1 cellular context compared by ENCODE assay signal in the genomic region with DNA sequence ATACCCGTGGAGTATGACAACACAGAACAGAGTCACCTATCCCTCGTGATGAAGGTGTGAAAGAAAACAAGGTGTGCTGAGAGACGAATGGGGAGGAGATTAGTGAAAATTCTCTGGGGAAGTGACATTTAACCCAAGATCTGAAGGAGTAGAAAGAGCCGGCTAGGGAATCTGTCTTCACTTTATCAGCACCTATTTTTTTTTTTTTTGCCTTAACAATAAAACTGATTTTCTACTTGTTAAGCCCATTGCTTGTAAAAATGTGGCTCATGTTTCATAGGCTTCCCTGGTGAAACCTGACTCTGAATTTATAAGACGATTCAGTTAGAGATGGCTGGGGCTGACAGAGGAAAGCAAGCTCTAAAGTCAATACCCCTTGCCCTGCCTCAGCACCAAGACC.
A peak's percentile ranks its signal among the peaks of the same experiment; 100 is the strongest.
TF ChIP-seq lines count a peak whose summit lies in the region.

No MANE protein-coding gene starts in this region.

TF ChIP-seq in HEK293, 187 proteins besides CTCF, POLR2A, EP300 and RAD21 (continued from another document and continues in another):
- TF ChIP-seq, protein P1, sequence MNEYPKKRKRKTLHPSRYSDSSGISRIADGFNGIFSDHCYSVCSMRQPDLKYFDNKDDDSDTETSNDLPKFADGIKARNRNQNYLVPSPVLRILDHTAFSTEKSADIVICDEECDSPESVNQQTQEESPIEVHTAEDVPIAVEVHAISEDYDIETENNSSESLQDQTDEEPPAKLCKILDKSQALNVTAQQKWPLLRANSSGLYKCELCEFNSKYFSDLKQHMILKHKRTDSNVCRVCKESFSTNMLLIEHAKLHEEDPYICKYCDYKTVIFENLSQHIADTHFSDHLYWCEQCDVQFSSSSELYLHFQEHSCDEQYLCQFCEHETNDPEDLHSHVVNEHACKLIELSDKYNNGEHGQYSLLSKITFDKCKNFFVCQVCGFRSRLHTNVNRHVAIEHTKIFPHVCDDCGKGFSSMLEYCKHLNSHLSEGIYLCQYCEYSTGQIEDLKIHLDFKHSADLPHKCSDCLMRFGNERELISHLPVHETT (tag by site-specific recombination; IDR thresholded peaks at IDR 0.05) = peak; percentile 80; the same call in 1 of the 2 replicates
- peak; percentile 89; the same call in 1 of the 2 replicates for TF ChIP-seq ZNF843 (tag by site-specific recombination; IDR thresholded peaks at IDR 0.05)
- TF ChIP-seq PBX3 (CRISPR knock-in tag; IDR thresholded peaks at IDR 0.05) = no peak
- 0 out of 2 replicates have a peak, but pooled peaks have one; percentile 4 for TF ChIP-seq ZNF146 (tag by site-specific recombination; IDR thresholded peaks at IDR 0.05)
- TF ChIP-seq ZNF549 (tag by site-specific recombination; IDR thresholded peaks at IDR 0.05) = no peak
- TF ChIP-seq, protein P2, sequence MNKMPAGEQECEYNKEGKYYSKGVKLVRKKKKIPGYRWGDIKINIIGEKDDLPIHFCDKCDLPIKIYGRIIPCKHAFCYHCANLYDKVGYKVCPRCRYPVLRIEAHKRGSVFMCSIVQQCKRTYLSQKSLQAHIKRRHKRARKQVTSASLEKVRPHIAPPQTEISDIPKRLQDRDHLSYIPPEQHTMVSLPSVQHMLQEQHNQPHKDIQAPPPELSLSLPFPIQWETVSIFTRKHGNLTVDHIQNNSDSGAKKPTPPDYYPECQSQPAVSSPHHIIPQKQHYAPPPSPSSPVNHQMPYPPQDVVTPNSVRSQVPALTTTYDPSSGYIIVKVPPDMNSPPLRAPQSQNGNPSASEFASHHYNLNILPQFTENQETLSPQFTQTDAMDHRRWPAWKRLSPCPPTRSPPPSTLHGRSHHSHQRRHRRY (tag by site-specific recombination; IDR thresholded peaks at IDR 0.05) = no peak
- peak; percentile 77 for TF ChIP-seq GLIS1 (tag by site-specific recombination; IDR thresholded peaks at IDR 0.05)
- no peak for TF ChIP-seq ZBTB48 (tag by site-specific recombination; IDR thresholded peaks at IDR 0.05)
- no peak for TF ChIP-seq SP2 (tag by site-specific recombination; IDR thresholded peaks at IDR 0.05)
- 0 out of 2 replicates have a peak, but pooled peaks have one; percentile 49 for TF ChIP-seq MZF1 (tag by site-specific recombination; IDR thresholded peaks at IDR 0.05; ENCODE audit: borderline replicate concordance)
- TF ChIP-seq ZSCAN30 (tag by site-specific recombination; IDR thresholded peaks at IDR 0.05) = no peak
- TF ChIP-seq, protein P3, sequence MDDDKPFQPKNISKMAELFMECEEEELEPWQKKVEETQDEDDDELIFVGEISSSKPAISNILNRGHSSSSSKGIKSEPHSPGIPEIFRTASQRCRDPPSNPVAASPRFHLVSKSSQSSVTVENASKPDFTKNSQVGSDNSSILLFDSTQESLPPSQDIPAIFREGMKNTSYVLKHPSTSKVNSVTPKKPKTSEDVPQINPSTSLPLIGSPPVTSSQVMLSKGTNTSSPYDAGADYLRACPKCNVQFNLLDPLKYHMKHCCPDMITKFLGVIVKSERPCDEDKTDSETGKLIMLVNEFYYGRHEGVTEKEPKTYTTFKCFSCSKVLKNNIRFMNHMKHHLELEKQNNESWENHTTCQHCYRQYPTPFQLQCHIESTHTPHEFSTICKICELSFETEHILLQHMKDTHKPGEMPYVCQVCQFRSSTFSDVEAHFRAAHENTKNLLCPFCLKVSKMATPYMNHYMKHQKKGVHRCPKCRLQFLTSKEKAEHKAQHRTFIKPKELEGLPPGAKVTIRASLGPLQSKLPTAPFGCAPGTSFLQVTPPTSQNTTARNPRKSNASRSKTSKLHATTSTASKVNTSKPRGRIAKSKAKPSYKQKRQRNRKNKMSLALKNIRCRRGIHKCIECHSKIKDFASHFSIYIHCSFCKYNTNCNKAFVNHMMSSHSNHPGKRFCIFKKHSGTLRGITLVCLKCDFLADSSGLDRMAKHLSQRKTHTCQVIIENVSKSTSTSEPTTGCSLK (tag by site-specific recombination; IDR thresholded peaks at IDR 0.05) = no peak
- TF ChIP-seq, protein P4, sequence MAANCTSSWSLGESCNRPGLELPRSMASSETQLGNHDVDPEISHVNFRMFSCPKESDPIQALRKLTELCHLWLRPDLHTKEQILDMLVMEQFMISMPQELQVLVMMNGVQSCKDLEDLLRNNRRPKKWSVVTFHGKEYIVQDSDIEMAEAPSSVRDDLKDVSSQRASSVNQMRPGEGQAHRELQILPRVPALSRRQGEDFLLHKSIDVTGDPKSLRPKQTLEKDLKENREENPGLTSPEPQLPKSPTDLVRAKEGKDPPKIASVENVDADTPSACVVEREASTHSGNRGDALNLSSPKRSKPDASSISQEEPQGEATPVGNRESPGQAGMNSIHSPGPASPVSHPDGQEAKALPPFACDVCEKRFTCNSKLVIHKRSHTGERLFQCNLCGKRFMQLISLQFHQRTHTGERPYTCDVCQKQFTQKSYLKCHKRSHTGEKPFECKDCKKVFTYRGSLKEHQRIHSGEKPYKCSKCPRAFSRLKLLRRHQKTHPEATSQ (tag by site-specific recombination; IDR thresholded peaks at IDR 0.05) = no peak
- TF ChIP-seq ZEB2 (tag by site-specific recombination; IDR thresholded peaks at IDR 0.05) = no peak; the same call in 1 of the 2 replicates
- no peak for TF ChIP-seq ZNF610 (tag by site-specific recombination; IDR thresholded peaks at IDR 0.05; ENCODE audit: borderline replicate concordance)
- no peak for TF ChIP-seq MEIS1 (CRISPR knock-in tag; IDR thresholded peaks at IDR 0.05; ENCODE audit: borderline replicate concordance)
- TF ChIP-seq, protein P5, sequence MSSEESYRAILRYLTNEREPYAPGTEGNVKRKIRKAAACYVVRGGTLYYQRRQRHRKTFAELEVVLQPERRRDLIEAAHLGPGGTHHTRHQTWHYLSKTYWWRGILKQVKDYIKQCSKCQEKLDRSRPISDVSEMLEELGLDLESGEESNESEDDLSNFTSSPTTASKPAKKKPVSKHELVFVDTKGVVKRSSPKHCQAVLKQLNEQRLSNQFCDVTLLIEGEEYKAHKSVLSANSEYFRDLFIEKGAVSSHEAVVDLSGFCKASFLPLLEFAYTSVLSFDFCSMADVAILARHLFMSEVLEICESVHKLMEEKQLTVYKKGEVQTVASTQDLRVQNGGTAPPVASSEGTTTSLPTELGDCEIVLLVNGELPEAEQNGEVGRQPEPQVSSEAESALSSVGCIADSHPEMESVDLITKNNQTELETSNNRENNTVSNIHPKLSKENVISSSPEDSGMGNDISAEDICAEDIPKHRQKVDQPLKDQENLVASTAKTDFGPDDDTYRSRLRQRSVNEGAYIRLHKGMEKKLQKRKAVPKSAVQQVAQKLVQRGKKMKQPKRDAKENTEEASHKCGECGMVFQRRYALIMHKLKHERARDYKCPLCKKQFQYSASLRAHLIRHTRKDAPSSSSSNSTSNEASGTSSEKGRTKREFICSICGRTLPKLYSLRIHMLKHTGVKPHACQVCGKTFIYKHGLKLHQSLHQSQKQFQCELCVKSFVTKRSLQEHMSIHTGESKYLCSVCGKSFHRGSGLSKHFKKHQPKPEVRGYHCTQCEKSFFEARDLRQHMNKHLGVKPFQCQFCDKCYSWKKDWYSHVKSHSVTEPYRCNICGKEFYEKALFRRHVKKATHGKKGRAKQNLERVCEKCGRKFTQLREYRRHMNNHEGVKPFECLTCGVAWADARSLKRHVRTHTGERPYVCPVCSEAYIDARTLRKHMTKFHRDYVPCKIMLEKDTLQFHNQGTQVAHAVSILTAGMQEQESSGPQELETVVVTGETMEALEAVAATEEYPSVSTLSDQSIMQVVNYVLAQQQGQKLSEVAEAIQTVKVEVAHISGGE (tag by site-specific recombination; conservative IDR thresholded peaks at IDR 0.05; ENCODE audit: low read depth) = no peak
- TF ChIP-seq ZNF211 (tag by site-specific recombination; IDR thresholded peaks at IDR 0.05; ENCODE audit: low read depth) = no peak
- TF ChIP-seq ZNF660 (tag by site-specific recombination; IDR thresholded peaks at IDR 0.05) = no peak
- TF ChIP-seq PRDM6 (tag by site-specific recombination; IDR thresholded peaks at IDR 0.05) = peak; percentile 96
- TF ChIP-seq ZNF138 (tag by site-specific recombination; IDR thresholded peaks at IDR 0.05; ENCODE audit: borderline replicate concordance) = no peak
- TF ChIP-seq, protein P6, sequence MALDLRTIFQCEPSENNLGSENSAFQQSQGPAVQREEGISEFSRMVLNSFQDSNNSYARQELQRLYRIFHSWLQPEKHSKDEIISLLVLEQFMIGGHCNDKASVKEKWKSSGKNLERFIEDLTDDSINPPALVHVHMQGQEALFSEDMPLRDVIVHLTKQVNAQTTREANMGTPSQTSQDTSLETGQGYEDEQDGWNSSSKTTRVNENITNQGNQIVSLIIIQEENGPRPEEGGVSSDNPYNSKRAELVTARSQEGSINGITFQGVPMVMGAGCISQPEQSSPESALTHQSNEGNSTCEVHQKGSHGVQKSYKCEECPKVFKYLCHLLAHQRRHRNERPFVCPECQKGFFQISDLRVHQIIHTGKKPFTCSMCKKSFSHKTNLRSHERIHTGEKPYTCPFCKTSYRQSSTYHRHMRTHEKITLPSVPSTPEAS (tag by site-specific recombination; IDR thresholded peaks at IDR 0.05) = no peak
- peak; percentile 96 for TF ChIP-seq TCF7L2 (IDR thresholded peaks at IDR 0.05; ENCODE audit: borderline replicate concordance, low read depth, low read length)
- no peak for TF ChIP-seq ZSCAN16 (tag by site-specific recombination; IDR thresholded peaks at IDR 0.05)
- no peak for TF ChIP-seq ZNF548 (tag by site-specific recombination; IDR thresholded peaks at IDR 0.05)
- TF ChIP-seq REPIN1 (tag by site-specific recombination; IDR thresholded peaks at IDR 0.05; ENCODE audit: low read depth) = no peak
- no peak for TF ChIP-seq ZBTB17 (tag by site-specific recombination; IDR thresholded peaks at IDR 0.05)
- no peak for TF ChIP-seq ZNF350 (tag by site-specific recombination; IDR thresholded peaks at IDR 0.05)
- no peak for TF ChIP-seq ZFP3 (tag by site-specific recombination; IDR thresholded peaks at IDR 0.05; ENCODE audit: low read depth)
- no peak for TF ChIP-seq ZIC2 (tag by site-specific recombination; IDR thresholded peaks at IDR 0.05)
- TF ChIP-seq ZNF121 (tag by site-specific recombination; IDR thresholded peaks at IDR 0.05) = no peak
- no peak for TF ChIP-seq KLF1 (tag by site-specific recombination; IDR thresholded peaks at IDR 0.05)
- no peak for TF ChIP-seq ZFP41 (tag by site-specific recombination; IDR thresholded peaks at IDR 0.05; ENCODE audit: borderline replicate concordance)
- peak; percentile 65 for TF ChIP-seq ZNF423 (tag by site-specific recombination; IDR thresholded peaks at IDR 0.05)
- TF ChIP-seq ZNF112 (tag by site-specific recombination; IDR thresholded peaks at IDR 0.05) = no peak
- TF ChIP-seq, protein P7, sequence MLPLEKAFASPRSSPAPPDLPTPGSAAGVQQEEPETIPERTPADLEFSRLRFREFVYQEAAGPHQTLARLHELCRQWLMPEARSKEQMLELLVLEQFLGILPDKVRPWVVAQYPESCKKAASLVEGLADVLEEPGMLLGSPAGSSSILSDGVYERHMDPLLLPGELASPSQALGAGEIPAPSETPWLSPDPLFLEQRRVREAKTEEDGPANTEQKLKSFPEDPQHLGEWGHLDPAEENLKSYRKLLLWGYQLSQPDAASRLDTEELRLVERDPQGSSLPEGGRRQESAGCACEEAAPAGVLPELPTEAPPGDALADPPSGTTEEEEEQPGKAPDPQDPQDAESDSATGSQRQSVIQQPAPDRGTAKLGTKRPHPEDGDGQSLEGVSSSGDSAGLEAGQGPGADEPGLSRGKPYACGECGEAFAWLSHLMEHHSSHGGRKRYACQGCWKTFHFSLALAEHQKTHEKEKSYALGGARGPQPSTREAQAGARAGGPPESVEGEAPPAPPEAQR (tag by site-specific recombination; IDR thresholded peaks at IDR 0.05) = no peak
- peak; percentile 61; the same call in 1 of the 2 replicates for TF ChIP-seq ZNF366 (tag by site-specific recombination; conservative IDR thresholded peaks at IDR 0.05)
- TF ChIP-seq SCRT1 (tag by site-specific recombination; IDR thresholded peaks at IDR 0.05; ENCODE audit: borderline replicate concordance) = no peak
- 0 out of 2 replicates have a peak, but pooled peaks have one; percentile 37 for TF ChIP-seq ZNF184 (tag by site-specific recombination; IDR thresholded peaks at IDR 0.05)
- no peak for TF ChIP-seq ZNF670 (tag by site-specific recombination; IDR thresholded peaks at IDR 0.05; ENCODE audit: low read depth)
- TF ChIP-seq ZBTB49 (tag by site-specific recombination; IDR thresholded peaks at IDR 0.05; ENCODE audit: low read depth) = no peak
- no peak for TF ChIP-seq ZNF521 (tag by site-specific recombination; IDR thresholded peaks at IDR 0.05)
- peak; percentile 74 for TF ChIP-seq ZNF629 (tag by site-specific recombination; IDR thresholded peaks at IDR 0.05)
- TF ChIP-seq ZNF324 (tag by site-specific recombination; IDR thresholded peaks at IDR 0.05) = no peak
- TF ChIP-seq KLF10 (tag by site-specific recombination; IDR thresholded peaks at IDR 0.05) = 0 out of 2 replicates have a peak, but pooled peaks have one; percentile 52
- no peak for TF ChIP-seq SETDB1 (IDR thresholded peaks at IDR 0.05; ENCODE audit: insufficient read length, low read length)
